In genomic region chr1:14513084-14513483, GRCh38 we compare ENCODE assay signal across 23 cellular contexts.
"Had no signal": no experiment of that assay in that cellular context is flagged by ENCODE, and none has a peak within 500 bp of the region (broad histone marks: within the 10 kb centered on the region; RNA-seq: fewer than 3 reads in every experiment).

No MANE protein-coding gene starts in this region.

- H3K9me3 Mint-ChIP-seq: activated CD4-positive, alpha-beta memory T cell treated with anti-CD3 and anti-CD28 coated beads, Interleukin-2, amount 10 ng/mL, durations not matched to agents 7 days and 5 days; activated CD4-positive, alpha-beta T cell treated with anti-CD3 and anti-CD28 coated beads, Interleukin-2, amount 10 ng/mL, durations not matched to agents 24 days and 14 days; activated naive CD4-positive, alpha-beta T cell treated with anti-CD3 and anti-CD28 coated beads, Interleukin-2, amount 50 U/mL, for 24 hours; dendritic cell treated with granulocyte-macrophage colony-stimulating factor and Interleukin-4, amounts not matched to agents 40 ng/mL and 50 ng/mL, for 4 days; naive thymus-derived CD8-positive, alpha-beta T cell; type B pancreatic cell had no signal

- H3K36me3 ChIP-seq: gastrocnemius medialis, sigmoid colon had no signal

- H3K27ac ChIP-seq: gastrocnemius medialis, sigmoid colon, VCaP had no signal

- H3K27ac Mint-ChIP-seq: activated CD4-positive, alpha-beta memory T cell treated with anti-CD3 and anti-CD28 coated beads, Interleukin-2, amount 10 ng/mL, durations not matched to agents 7 days and 5 days; activated CD4-positive, alpha-beta T cell treated with anti-CD3 and anti-CD28 coated beads, Interleukin-2, amount 10 ng/mL, durations not matched to agents 24 days and 14 days; activated naive CD4-positive, alpha-beta T cell treated with anti-CD3 and anti-CD28 coated beads, Interleukin-2, amount 50 U/mL, for 24 hours; activated T-cell treated with anti-CD3 and anti-CD28 coated beads, Interleukin-2, amount 50 U/mL, for 72 hours; dendritic cell treated with granulocyte-macrophage colony-stimulating factor and Interleukin-4, amounts not matched to agents 40 ng/mL and 50 ng/mL, for 4 days; naive thymus-derived CD8-positive, alpha-beta T cell; type B pancreatic cell had no signal

- H3K27me3 ChIP-seq: sigmoid colon, testis had no signal

- DNase-seq: activated CD4-positive, alpha-beta memory T cell treated with anti-CD3 and anti-CD28 coated beads, Interleukin-2, amount 10 ng/mL, durations not matched to agents 7 days and 5 days; activated CD4-positive, alpha-beta T cell treated with anti-CD3 and anti-CD28 coated beads, Interleukin-2, amount 10 ng/mL, durations not matched to agents 24 days and 14 days; activated gamma-delta T cell; activated T-cell treated with anti-CD3 and anti-CD28 coated beads, Interleukin-2, amount 50 U/mL, for 72 hours; aorta; effector CD8-positive, alpha-beta T cell; erythroblast; gastrocnemius medialis; kidney; naive thymus-derived CD8-positive, alpha-beta T cell; nucleus accumbens; sigmoid colon; stimulated activated CD4-positive, alpha-beta T cell treated with anti-CD3 and anti-CD28 coated beads, Interleukin-4, amount 100 ng/mL, for 1 hour; stimulated activated naive CD4-positive, alpha-beta T cell; testis had no signal

- H3K36me3 Mint-ChIP-seq: activated naive CD4-positive, alpha-beta T cell treated with anti-CD3 and anti-CD28 coated beads, Interleukin-2, amount 50 U/mL, for 24 hours; brain; naive thymus-derived CD8-positive, alpha-beta T cell; type B pancreatic cell had no signal

- H3K4me3 ChIP-seq: gastrocnemius medialis, lung, sigmoid colon, testis had no signal

- H3K4me3 Mint-ChIP-seq: activated CD4-positive, alpha-beta memory T cell treated with anti-CD3 and anti-CD28 coated beads, Interleukin-2, amount 10 ng/mL, durations not matched to agents 7 days and 5 days; activated CD4-positive, alpha-beta T cell treated with anti-CD3 and anti-CD28 coated beads, Interleukin-2, amount 10 ng/mL, durations not matched to agents 24 days and 14 days; activated naive CD4-positive, alpha-beta T cell treated with anti-CD3 and anti-CD28 coated beads, Interleukin-2, amount 50 U/mL, for 24 hours; activated T-cell treated with anti-CD3 and anti-CD28 coated beads, Interleukin-2, amount 50 U/mL, for 72 hours; brain; dendritic cell treated with granulocyte-macrophage colony-stimulating factor and Interleukin-4, amounts not matched to agents 40 ng/mL and 50 ng/mL, for 4 days; naive thymus-derived CD8-positive, alpha-beta T cell; type B pancreatic cell had no signal

- H3K4me1 Mint-ChIP-seq: activated CD4-positive, alpha-beta memory T cell treated with anti-CD3 and anti-CD28 coated beads, Interleukin-2, amount 10 ng/mL, durations not matched to agents 7 days and 5 days; activated CD4-positive, alpha-beta T cell treated with anti-CD3 and anti-CD28 coated beads, Interleukin-2, amount 10 ng/mL, durations not matched to agents 24 days and 14 days; activated naive CD4-positive, alpha-beta T cell treated with anti-CD3 and anti-CD28 coated beads, Interleukin-2, amount 50 U/mL, for 24 hours; naive thymus-derived CD8-positive, alpha-beta T cell had no signal

- H3K4me1 ChIP-seq: gastrocnemius medialis, testis had no signal

- H3K27me3 Mint-ChIP-seq: activated CD4-positive, alpha-beta memory T cell treated with anti-CD3 and anti-CD28 coated beads, Interleukin-2, amount 10 ng/mL, durations not matched to agents 7 days and 5 days; activated CD4-positive, alpha-beta T cell treated with anti-CD3 and anti-CD28 coated beads, Interleukin-2, amount 10 ng/mL, durations not matched to agents 24 days and 14 days; activated naive CD4-positive, alpha-beta T cell treated with anti-CD3 and anti-CD28 coated beads, Interleukin-2, amount 50 U/mL, for 24 hours had no signal

- H3K9me3 ChIP-seq: gastrocnemius medialis, sigmoid colon, testis had no signal

- FAIRE-seq: kidney had no signal

- ATAC-seq: activated CD4-positive, CD25-positive, alpha-beta regulatory T cell treated with anti-CD3 and anti-CD28 coated beads, Interleukin-2, amount 50 U/mL, for 24 hours; activated T-cell treated with anti-CD3 and anti-CD28 coated beads, Interleukin-2, amount 50 U/mL, for 72 hours; gastrocnemius medialis; naive thymus-derived CD8-positive, alpha-beta T cell; SK-N-SH treated with all-trans-retinoic acid at 6 μM for 48 hours had no signal
